8 cellular contexts compared by ENCODE assay signal in genomic region chr6:14921170-14921569, GRCh38.
DNase-seq lines count a peak whose midpoint lies in the region; ATAC-seq and TF ChIP-seq lines count a peak whose summit lies in the region.
"Had no signal": no experiment of that assay in that cellular context is flagged by ENCODE, and none has a peak within 500 bp of the region (broad histone marks: within the 10 kb centered on the region; RNA-seq: fewer than 3 reads in every experiment).

No MANE protein-coding gene starts in this region.

- no peaks in the 10 kb centered on the region for H3K4me1 Mint-ChIP-seq in Calu3 (ENCODE audit: low read depth, unreplicated experiment)

- no peaks in the 10 kb centered on the region for H3K36me3 Mint-ChIP-seq in Calu3 (ENCODE audit: insufficient read depth, unreplicated experiment)

- no TSS peak for BruUV-seq in Calu3 (replicated peaks; lab: Mats Ljungman, UMichigan)

- intact Hi-C loops in upper lobe of right lung (cut with DNase I): no loop called here
- intact Hi-C loops in Calu3 (cut with micrococcal nuclease; ENCODE audit: unreplicated experiment): no loop called here

- H3K27ac ChIP-seq in muscle layer of duodenum (ENCODE audit: low read length) (peak overlapping the region; percentile 53), upper lobe of right lung (peak overlapping the region; percentile 66)
- H3K27ac ChIP-seq: SJSA1 had no signal

- H3K27me3 Mint-ChIP-seq in Calu3 (ENCODE audit: unreplicated experiment): peaks cover 13% of the 10 kb centered on the region

- CTCF ChIA-PET in Calu3 (lab: Charles Lee): no interaction called here

- H3K4me3 ChIP-seq in muscle layer of duodenum (ENCODE audit: low read depth in 1 of 2, low read length in 2 of 2) (no peak overlapping the region), upper lobe of right lung (no peak overlapping the region)
- H3K4me3 ChIP-seq: SJSA1 had no signal

- H3K36me3 ChIP-seq in muscle layer of duodenum (ENCODE audit: control insufficient read depth in 1 of 2, insufficient read depth in 2 of 2, low read length in 2 of 2) (no peaks in the 10 kb centered on the region), upper lobe of right lung (no peaks in the 10 kb centered on the region)
- H3K36me3 ChIP-seq: SJSA1 had no signal

- H3K4me3 Mint-ChIP-seq in Calu3 (ENCODE audit: low read depth, unreplicated experiment): no peak overlapping the region

- peak; percentile 47 for ATAC-seq in esophagus mucosa
- peak; percentile 83 for ATAC-seq in upper lobe of right lung
- ATAC-seq in GM19463 (IDR thresholded peaks at IDR 0.05; ENCODE audit: unreplicated experiment): no peak

- no peaks in the 10 kb centered on the region for H3K27me3 ChIP-seq in muscle layer of duodenum (ENCODE audit: low read depth, low read length)
- no peaks in the 10 kb centered on the region for H3K27me3 ChIP-seq in upper lobe of right lung
- H3K27me3 ChIP-seq: SJSA1 had no signal

- DNase-seq in NCI-H510A treated with DMSO at 0.1 percent for 48 hours (lab: John Stamatoyannopoulos, UW) (peak; percentile 85), upper lobe of right lung (peak; percentile 81), Calu3 (no peak)
- DNase-seq in activated T-cell treated with anti-CD3 and anti-CD28 coated beads, Interleukin-2, amount 50 U/mL, for 48 hours: no peak

- no peak overlapping the region for H3K27ac Mint-ChIP-seq in Calu3 (ENCODE audit: unreplicated experiment)

- H3K9me3 ChIP-seq in muscle layer of duodenum (ENCODE audit: control insufficient read depth in 1 of 2, low read length in 2 of 2) (no peaks in the 10 kb centered on the region), upper lobe of right lung (no peaks in the 10 kb centered on the region)

- H3K4me1 ChIP-seq in muscle layer of duodenum (ENCODE audit: control insufficient read depth in 1 of 2, insufficient read depth in 2 of 2, low read length in 2 of 2): peaks cover 6 to 16% of the 10 kb centered on the region in 2 donors
- peaks cover 17% of the 10 kb centered on the region for H3K4me1 ChIP-seq in upper lobe of right lung
- H3K4me1 ChIP-seq: SJSA1 had no signal

- H3K9me3 Mint-ChIP-seq in Calu3 (ENCODE audit: low read depth, unreplicated experiment): no peaks in the 10 kb centered on the region

- TF ChIP-seq CTCF in upper lobe of right lung (IDR thresholded peaks at IDR 0.05) (no peak), Calu3 (IDR thresholded peaks at IDR 0.05; ENCODE audit: unreplicated experiment) (no peak)

Comparison
In these comparisons a context has a peak if more than half of its experiments do, and no peak if none do; other contexts are left out.
1. DNase-seq: peak in NCI-H510A treated with DMSO at 0.1 percent for 48 hours (single experiment) and upper lobe of right lung (single experiment); none in Calu3 (single experiment) and activated T-cell treated with anti-CD3 and anti-CD28 coated beads, Interleukin-2, amount 50 U/mL, for 48 hours (0 of 2).